16 cellular contexts compared by ENCODE assay signal in the genomic region with DNA sequence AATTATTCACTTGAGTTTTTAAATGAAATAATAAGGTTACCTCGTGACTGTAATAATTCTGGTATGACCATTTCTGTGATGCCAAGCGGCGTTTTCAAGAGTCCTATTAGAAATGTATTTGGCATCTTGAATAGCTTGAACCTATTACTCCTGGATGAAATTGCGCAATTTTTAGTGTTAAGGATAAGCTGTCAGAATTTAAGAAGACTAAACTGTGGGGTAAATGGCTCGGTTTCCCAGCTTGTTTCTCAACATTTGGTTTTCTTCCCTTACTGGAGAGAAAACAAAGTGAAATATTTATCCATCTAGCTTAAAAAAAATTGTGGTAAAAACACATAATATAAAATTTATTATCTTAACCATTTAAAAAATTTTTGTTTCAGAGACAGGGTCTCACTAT. TPM values are rescaled to one million over a fixed set of nuclear protein-coding genes. Genes with fewer than 3 reads are reported as not detected.
A peak's percentile ranks its signal among the peaks of the same experiment; 100 is the strongest.
DNase-seq lines count a peak whose midpoint lies in the region; ATAC-seq, FAIRE-seq and TF ChIP-seq lines count a peak whose summit lies in the region.
"Had no signal": no experiment of that assay in that cellular context is flagged by ENCODE, and none has a peak within 500 bp of the region (broad histone marks: within the 10 kb centered on the region; RNA-seq: fewer than 3 reads in every experiment).

No MANE protein-coding gene starts in this region.

- peaks cover 19% of the 10 kb centered on the region for H3F3A ChIP-seq in SK-N-SH (replicated peaks; ENCODE audit: insufficient read depth)

- peak overlapping the region; percentile 29; the same call in 1 of the 2 replicates for H3K4me2 ChIP-seq in SK-N-SH

- intact Hi-C loops in activated CD8-positive, alpha-beta T cell treated with anti-CD3 and anti-CD28 coated beads for 36 hours (cut with micrococcal nuclease), result no loop called here

- H3K9me3 Mint-ChIP-seq in activated CD8-positive, alpha-beta T cell treated with anti-CD3 and anti-CD28 coated beads for 36 hours, result peaks cover 8% of the 10 kb centered on the region

- TF ChIP-seq RAD21 in SK-N-SH (IDR thresholded peaks at IDR 0.05; ENCODE audit: low read length), result no peak

- H2AFZ ChIP-seq in SK-N-SH (ENCODE audit: low read depth), result no peak overlapping the region

- H3K27me3 Mint-ChIP-seq in activated CD8-positive, alpha-beta T cell treated with anti-CD3 and anti-CD28 coated beads for 36 hours, result no peaks in the 10 kb centered on the region

- H3K36me3 ChIP-seq in SK-N-SH (replicated peaks in 1 of 2; ENCODE audit: control insufficient read depth in 1 of 2, insufficient read depth in 2 of 2, low read length in 1 of 2) (peaks cover 0 to 9% of the 10 kb centered on the region in 2 experiments), cardiac muscle cell (no peaks in the 10 kb centered on the region), small intestine (ENCODE audit: control insufficient read depth in 2 of 2, insufficient read depth in 2 of 2, low read length in 2 of 2) (no peaks in the 10 kb centered on the region)
- H3K36me3 ChIP-seq: brain microvascular endothelial cell, thoracic aorta had no signal

- H3K9me2 ChIP-seq in SK-N-SH, result no peaks in the 10 kb centered on the region

- WGBS in SK-N-SH (ENCODE audit: low lambda C conversion rate), result 90% methylated on average over 5 of the region's 5 CpGs
- WGBS in small intestine, 3 donors, result 77 to 80% (median 79%) methylated on average over 5 of the region's 5 CpGs

- POLR2A ChIA-PET in SK-N-SH (lab: Yijun Ruan, JAX), result no interaction called here
- POLR2A ChIA-PET in activated CD8-positive, alpha-beta T cell treated with anti-CD3 and anti-CD28 coated beads for 36 hours (lab: Charles Lee), result interaction anchor here (2.3 kb wide), 1 partner anchor 26 kb away, joined by 6 read pairs; the partner anchor contains the start of gene PCNX1

- no peak for TF ChIP-seq EP300 in SK-N-SH (IDR thresholded peaks at IDR 0.05; ENCODE audit: borderline replicate concordance in 1 of 2, low read depth in 1 of 2, low read length in 1 of 2)

- H3K9me3 ChIP-seq in SK-N-SH (no peaks in the 10 kb centered on the region), cardiac muscle cell (ENCODE audit: low read depth) (no peaks in the 10 kb centered on the region), small intestine (ENCODE audit: control insufficient read depth, low read depth) (no peaks in the 10 kb centered on the region)
- H3K9me3 ChIP-seq: HAP-1, thoracic aorta had no signal

- H3K4me3 Mint-ChIP-seq in activated CD8-positive, alpha-beta T cell treated with anti-CD3 and anti-CD28 coated beads for 36 hours, result no peak overlapping the region

- peaks cover 67% of the 10 kb centered on the region for H4K20me1 ChIP-seq in SK-N-SH (ENCODE audit: insufficient read depth)

- H3K4me1 Mint-ChIP-seq in activated CD8-positive, alpha-beta T cell treated with anti-CD3 and anti-CD28 coated beads for 36 hours (ENCODE audit: low read depth), result peaks cover 70% of the 10 kb centered on the region

- peak overlapping the region; percentile 90 for H3K27ac Mint-ChIP-seq in activated CD8-positive, alpha-beta T cell treated with anti-CD3 and anti-CD28 coated beads for 36 hours

- no peak for FAIRE-seq in small intestine (lab: Jason Lieb, UNC)
- FAIRE-seq: G401.6 had no signal

- H3K79me2 ChIP-seq in SK-N-SH (ENCODE audit: insufficient read depth), result peaks cover 95% of the 10 kb centered on the region

- H3K27me3 ChIP-seq in SK-N-SH (ENCODE audit: insufficient read depth) (no peaks in the 10 kb centered on the region), cardiac muscle cell (no peaks in the 10 kb centered on the region), small intestine (ENCODE audit: control insufficient read depth in 2 of 2, insufficient read depth in 2 of 2, low read length in 2 of 2) (no peaks in the 10 kb centered on the region)
- H3K27me3 ChIP-seq: brain microvascular endothelial cell, foreskin keratinocyte had no signal

- H3K4me1 ChIP-seq in SK-N-SH (ENCODE audit: control insufficient read depth in 1 of 2, insufficient read depth in 2 of 2, low read depth in 1 of 2, low read length in 1 of 2) (peaks cover 2 to 16% of the 10 kb centered on the region in 2 experiments; a peak in 2 of 4 replicates), cardiac muscle cell (ENCODE audit: low read depth) (peaks cover 4% of the 10 kb centered on the region), small intestine (ENCODE audit: control insufficient read depth in 2 of 2, insufficient read depth in 1 of 2, low read depth in 1 of 2, low read length in 1 of 2) (peaks cover 2 to 7% of the 10 kb centered on the region in 2 donors)

- H3K4me3 ChIP-seq in SK-N-SH (ENCODE audit: low read depth in 2 of 2, low read length in 1 of 2) (no peak overlapping the region), cardiac muscle cell (no peak overlapping the region), small intestine (ENCODE audit: low read depth in 1 of 2, low read length in 2 of 2) (no peak overlapping the region)
- H3K4me3 ChIP-seq: HAP-1, thoracic aorta had no signal

- no peak overlapping the region for H3K9ac ChIP-seq in SK-N-SH

- DNase-seq in SK-N-SH, result no peak
- no peak for DNase-seq in activated CD8-positive, alpha-beta T cell treated with anti-CD3 and anti-CD28 coated beads for 36 hours
- DNase-seq in cardiac muscle cell (ENCODE audit: low read depth in 1 of 2, low spot score in 1 of 2), result peak in 1 of 2 donors; percentile 72
- no peak for DNase-seq in small intestine
- DNase-seq in G401 (ENCODE audit: low spot score), result no peak
- DNase-seq in hippocampal formation (lab: John Stamatoyannopoulos, UW), result no peak
- DNase-seq: activated CD4-positive, alpha-beta T cell treated with anti-CD3 and anti-CD28 coated beads for 1 hour; brain microvascular endothelial cell; foreskin keratinocyte; midbrain had no signal

- peaks cover 24% of the 10 kb centered on the region for H3K36me3 Mint-ChIP-seq in activated CD8-positive, alpha-beta T cell treated with anti-CD3 and anti-CD28 coated beads for 36 hours (ENCODE audit: low read depth)

- no peak for TF ChIP-seq CTCF in SK-N-SH (IDR thresholded peaks at IDR 0.05)
- no peak for TF ChIP-seq CTCF in activated CD8-positive, alpha-beta T cell treated with anti-CD3 and anti-CD28 coated beads for 36 hours (IDR thresholded peaks at IDR 0.05)
- TF ChIP-seq CTCF in cardiac muscle cell (IDR thresholded peaks at IDR 0.05; ENCODE audit: low read depth, low read length), result no peak

- CTCF ChIA-PET in SK-N-SH (lab: Yijun Ruan, JAX), result interaction anchor here (1.2 kb wide), 1 partner anchor 21 kb away, joined by 4 read pairs; no protein-coding TSS in a partner anchor
- CTCF ChIA-PET in activated CD8-positive, alpha-beta T cell treated with anti-CD3 and anti-CD28 coated beads for 36 hours (lab: Charles Lee), result interaction anchor here (1.0 to 6.8 kb wide), 7 partner anchors 9 to 116 kb away, joined by 3 to 38 read pairs (median 7); partner anchors contain the start of gene PCNX1

- in situ Hi-C loops in G401 (cut with HindIII; ENCODE audit: low sequenced_read_pairs), result no loop called here

- H3K27ac ChIP-seq in SK-N-SH (ENCODE audit: low read depth in 2 of 2, low read length in 1 of 2) (peak overlapping the region in 1 of 2 experiments; percentile 42; a peak in 2 of 4 replicates), cardiac muscle cell (peak overlapping the region; percentile 74), small intestine (ENCODE audit: low read depth in 1 of 2, low read length in 1 of 2) (peak overlapping the region; percentile 31 to 41)
- H3K27ac ChIP-seq: foreskin keratinocyte, RWPE1, thoracic aorta had no signal

- ATAC-seq in SK-N-SH treated with all-trans-retinoic acid at 6 μM for 48 hours (no peak), GM18498 (IDR thresholded peaks at IDR 0.05; ENCODE audit: unreplicated experiment) (no peak)
- ATAC-seq in activated CD8-positive, alpha-beta T cell treated with anti-CD3 and anti-CD28 coated beads for 36 hours, result no peak
- ATAC-seq: foreskin keratinocyte had no signal

TF ChIP-seq in SK-N-SH, 30 proteins besides CTCF, POLR2A, EP300 and RAD21 (continues in another document):
- no peak for TF ChIP-seq MEF2A (IDR thresholded peaks at IDR 0.05; ENCODE audit: borderline replicate concordance, low read depth)
- TF ChIP-seq PBX3 (IDR thresholded peaks at IDR 0.05), result no peak

TF ChIP-seq in SK-N-SH treated with all-trans-retinoic acid at 6 μM for 48 hours, 23 proteins besides CTCF, POLR2A, EP300 and RAD21 (continues in another document):
- TF ChIP-seq CSDC2 (CRISPR knock-in tag; IDR thresholded peaks at IDR 0.05) (no peak), ZFP3 (CRISPR knock-in tag; IDR thresholded peaks at IDR 0.05) (no peak), ISL1 (CRISPR knock-in tag; IDR thresholded peaks at IDR 0.05) (no peak), ZNF8 (CRISPR knock-in tag; IDR thresholded peaks at IDR 0.05) (no peak), ZC3H10 (CRISPR knock-in tag; IDR thresholded peaks at IDR 0.05) (no peak), GLIS3 (CRISPR knock-in tag; IDR thresholded peaks at IDR 0.05) (no peak)
- TF ChIP-seq, protein P1, sequence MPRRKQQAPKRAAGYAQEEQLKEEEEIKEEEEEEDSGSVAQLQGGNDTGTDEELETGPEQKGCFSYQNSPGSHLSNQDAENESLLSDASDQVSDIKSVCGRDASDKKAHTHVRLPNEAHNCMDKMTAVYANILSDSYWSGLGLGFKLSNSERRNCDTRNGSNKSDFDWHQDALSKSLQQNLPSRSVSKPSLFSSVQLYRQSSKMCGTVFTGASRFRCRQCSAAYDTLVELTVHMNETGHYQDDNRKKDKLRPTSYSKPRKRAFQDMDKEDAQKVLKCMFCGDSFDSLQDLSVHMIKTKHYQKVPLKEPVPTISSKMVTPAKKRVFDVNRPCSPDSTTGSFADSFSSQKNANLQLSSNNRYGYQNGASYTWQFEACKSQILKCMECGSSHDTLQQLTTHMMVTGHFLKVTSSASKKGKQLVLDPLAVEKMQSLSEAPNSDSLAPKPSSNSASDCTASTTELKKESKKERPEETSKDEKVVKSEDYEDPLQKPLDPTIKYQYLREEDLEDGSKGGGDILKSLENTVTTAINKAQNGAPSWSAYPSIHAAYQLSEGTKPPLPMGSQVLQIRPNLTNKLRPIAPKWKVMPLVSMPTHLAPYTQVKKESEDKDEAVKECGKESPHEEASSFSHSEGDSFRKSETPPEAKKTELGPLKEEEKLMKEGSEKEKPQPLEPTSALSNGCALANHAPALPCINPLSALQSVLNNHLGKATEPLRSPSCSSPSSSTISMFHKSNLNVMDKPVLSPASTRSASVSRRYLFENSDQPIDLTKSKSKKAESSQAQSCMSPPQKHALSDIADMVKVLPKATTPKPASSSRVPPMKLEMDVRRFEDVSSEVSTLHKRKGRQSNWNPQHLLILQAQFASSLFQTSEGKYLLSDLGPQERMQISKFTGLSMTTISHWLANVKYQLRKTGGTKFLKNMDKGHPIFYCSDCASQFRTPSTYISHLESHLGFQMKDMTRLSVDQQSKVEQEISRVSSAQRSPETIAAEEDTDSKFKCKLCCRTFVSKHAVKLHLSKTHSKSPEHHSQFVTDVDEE (CRISPR knock-in tag; IDR thresholded peaks at IDR 0.05), result no peak

RNA-seq across cellular contexts. Expression of gene PCNX1, which starts 26.8 kb away (rescaled TPM):
- polyA plus RNA-seq in SK-N-SH (2012; rRNA removed) (9.4 and 13.6 TPM in 2 replicates), cardiac muscle cell (20.1 and 27.8 TPM in 2 replicates), small intestine (1 to 10 TPM; 4.7 to 7.9 (median 5.1) TPM)
- polyA plus RNA-seq in SK-N-SH (2012; cell fraction: cytosol; rRNA removed), result 9.1 and 10.1 TPM in 2 replicates
- polyA plus RNA-seq in SK-N-SH (2012; cell fraction: nucleus; rRNA removed), result 21.1 and 30.6 TPM in 2 replicates
- total RNA-seq in activated CD8-positive, alpha-beta T cell treated with anti-CD3 and anti-CD28 coated beads for 36 hours, result 10 to 100 TPM; 32.7 to 42.6 TPM
- 39.2 and 45.4 TPM in 2 replicates for total RNA-seq in cardiac muscle cell
- total RNA-seq in G401 (2014; rRNA removed; shearing (Covaris generic)), result 21.7 and 44.8 TPM in 2 replicates
